In genomic region chr17:79607941-79608728, GRCh38 we compare ENCODE assay signal across 8 cellular contexts. TPM values are rescaled to one million over a fixed set of nuclear protein-coding genes. Genes with fewer than 3 reads are reported as not detected.
DNase-seq lines count a peak whose midpoint lies in the region; ATAC-seq, FAIRE-seq and TF ChIP-seq lines count a peak whose summit lies in the region.
"Had no signal": no experiment of that assay in that cellular context is flagged by ENCODE, and none has a peak within 500 bp of the region (broad histone marks: within the 10 kb centered on the region; RNA-seq: fewer than 3 reads in every experiment).

No MANE protein-coding gene starts in this region.

- FAIRE-seq in GM12891 (lab: Jason Lieb, UNC): no peak

- H4K12ac ChIP-seq in trophoblast cell (ENCODE audit: low read depth, low read length): no peak overlapping the region

- no peak for TF ChIP-seq CTCF in fibroblast of pulmonary artery (IDR thresholded peaks at IDR 0.05; ENCODE audit: low read length, missing control alignments)

- no peak overlapping the region for H3K4me2 ChIP-seq in trophoblast cell (ENCODE audit: low read length)

- DNase-seq in GM12891 (ENCODE audit: insufficient read length, low spot score): peak; percentile 52
- DNase-seq in NCI-H524 treated with DMSO at 0.1 percent for 48 hours (lab: John Stamatoyannopoulos, UW): peak; percentile 84
- peak; percentile 25 for DNase-seq in fibroblast of pulmonary artery (ENCODE audit: low read depth)
- peak; percentile 62 to 64 for DNase-seq in trophoblast cell
- no peak for DNase-seq in stimulated activated CD4-positive, alpha-beta T cell treated with anti-CD3 and anti-CD28 coated beads, Interleukin-2, amount 100 ng/mL, for 48 hours
- DNase-seq: NCI-H2081 treated with DMSO at 0.1 percent for 48 hours had no signal

- ATAC-seq in GM21515 (IDR thresholded peaks at IDR 0.05; ENCODE audit: unreplicated experiment): no peak
- ATAC-seq in HG03354 (IDR thresholded peaks at IDR 0.05; ENCODE audit: poor library complexity, severe bottlenecking, unreplicated experiment): no peak

- no peak overlapping the region for H3K18ac ChIP-seq in trophoblast cell (ENCODE audit: low read length)

- H3K23ac ChIP-seq in trophoblast cell (ENCODE audit: low read length): no peak overlapping the region

- H3K9ac ChIP-seq in trophoblast cell (ENCODE audit: low read length): no peak overlapping the region

- H3K4me1 ChIP-seq in trophoblast cell (ENCODE audit: control insufficient read depth in 1 of 2, insufficient read depth in 2 of 2, low read length in 2 of 2): no peaks in the 10 kb centered on the region

- no peak for TF ChIP-seq POLR2A in GM12891 (IDR thresholded peaks at IDR 0.05; ENCODE audit: low read depth, low read length)

- H2BK5ac ChIP-seq in trophoblast cell (ENCODE audit: low read depth, low read length, poor library complexity): no peak overlapping the region

- no peaks in the 10 kb centered on the region for H3K79me1 ChIP-seq in trophoblast cell (ENCODE audit: low read length)

- H3K4me3 ChIP-seq in fibroblast of pulmonary artery (replicated peaks; ENCODE audit: low read depth, low read length) (no peak overlapping the region), trophoblast cell (ENCODE audit: low read depth, low read length) (no peak overlapping the region)

- no peak overlapping the region for H2BK12ac ChIP-seq in trophoblast cell (ENCODE audit: low read length)

- H2BK120ac ChIP-seq in trophoblast cell (ENCODE audit: insufficient read depth, low read length, poor library complexity): no peak overlapping the region

- H4K8ac ChIP-seq in trophoblast cell (ENCODE audit: low read depth, low read length): no peak overlapping the region

- no peak overlapping the region for H4K91ac ChIP-seq in trophoblast cell (ENCODE audit: low read depth, low read length)

- peaks cover 41% of the 10 kb centered on the region for H3K27me3 ChIP-seq in trophoblast cell (ENCODE audit: insufficient read depth, low read length)

- H3K79me2 ChIP-seq in trophoblast cell (ENCODE audit: control insufficient read depth, insufficient read depth, low read length, poor library complexity): no peaks in the 10 kb centered on the region

- H3K27ac ChIP-seq in trophoblast cell (ENCODE audit: low read depth, low read length): no peak overlapping the region

- WGBS in trophoblast cell (ENCODE audit: extremely low coverage, insufficient coverage, insufficient read length): no CpG with 5 or more reads among the region's 39 CpGs

- no peaks in the 10 kb centered on the region for H3K36me3 ChIP-seq in trophoblast cell (ENCODE audit: control insufficient read depth in 1 of 2, insufficient read depth in 2 of 2, low read length in 2 of 2)

- no peak overlapping the region for H2AK5ac ChIP-seq in trophoblast cell (ENCODE audit: low read length)

- no peak overlapping the region for H3K14ac ChIP-seq in trophoblast cell (ENCODE audit: low read length)

- H3K4ac ChIP-seq in trophoblast cell (ENCODE audit: low read depth, low read length): no peak overlapping the region

- no peak overlapping the region for H2AFZ ChIP-seq in trophoblast cell (ENCODE audit: insufficient read depth, low read length, poor library complexity)

- H3K9me3 ChIP-seq in trophoblast cell (ENCODE audit: insufficient read depth, low read depth, low read length): peaks cover 6% of the 10 kb centered on the region

TF ChIP-seq in GM12891, 5 proteins besides CTCF, POLR2A, EP300 and RAD21:
- TF ChIP-seq POU2F2 (IDR thresholded peaks at IDR 0.05; ENCODE audit: low read depth, low read length): no peak
- TF ChIP-seq TAF1 (IDR thresholded peaks at IDR 0.05; ENCODE audit: low read depth, low read length): no peak
- no peak for TF ChIP-seq POLR2AphosphoS5 (IDR thresholded peaks at IDR 0.05; ENCODE audit: low read depth, low read length)
- no peak for TF ChIP-seq PAX5 (IDR thresholded peaks at IDR 0.05; ENCODE audit: insufficient read depth, low read length, severe bottlenecking)
- TF ChIP-seq SPI1 (IDR thresholded peaks at IDR 0.05; ENCODE audit: low read depth, low read length): no peak

RNA-seq across cellular contexts. Expression of gene RBFOX3, which starts 2.7 kb away (rescaled TPM):
- polyA plus RNA-seq in GM12891 (2012; ENCODE audit: low read depth, missing spikeins): 0.19 TPM
- 0.04 TPM in 1 of 2 replicates, not detected in the other for polyA plus RNA-seq in trophoblast cell (2013)

Comparison
In these comparisons a context has a peak if more than half of its experiments do, and no peak if none do; other contexts are left out.
1. DNase-seq: peak in GM12891 (single experiment), NCI-H524 treated with DMSO at 0.1 percent for 48 hours (single experiment), fibroblast of pulmonary artery (single experiment) and trophoblast cell (2 of 2); none in stimulated activated CD4-positive, alpha-beta T cell treated with anti-CD3 and anti-CD28 coated beads, Interleukin-2, amount 100 ng/mL, for 48 hours (0 of 2).